ENCODE assay signal across 10 cellular contexts in genomic region chr4:64721106-64721505, GRCh38.
"Had no signal": no experiment of that assay in that cellular context is flagged by ENCODE, and none has a peak within 500 bp of the region (broad histone marks: within the 10 kb centered on the region; RNA-seq: fewer than 3 reads in every experiment).

No MANE protein-coding gene starts in this region.

- H3K9me3 ChIP-seq: HAP-1 had no signal

- H3K27ac ChIP-seq: HL-60, KMS-11 had no signal

- H3K27ac Mint-ChIP-seq: HFFc6, IgD-negative memory B cell had no signal

- ATAC-seq: HCT116, HepG2 had no signal

- FAIRE-seq: H54, HepG2 had no signal

- H3K9ac ChIP-seq: KMS-11 had no signal

- DNase-seq: GOT3, HFFc6, KBM-7 had no signal

- H3K4me3 ChIP-seq: HAP-1 had no signal

- H3K36me3 ChIP-seq: HAP-1 had no signal

- H3K27me3 Mint-ChIP-seq: IgD-negative memory B cell had no signal

- H3K36me3 Mint-ChIP-seq: IgD-negative memory B cell had no signal

- H3K4me3 Mint-ChIP-seq: HFFc6, IgD-negative memory B cell had no signal

- H3K4me1 Mint-ChIP-seq: IgD-negative memory B cell had no signal

- H3K4me2 ChIP-seq: KMS-11 had no signal
